In the genomic region with DNA sequence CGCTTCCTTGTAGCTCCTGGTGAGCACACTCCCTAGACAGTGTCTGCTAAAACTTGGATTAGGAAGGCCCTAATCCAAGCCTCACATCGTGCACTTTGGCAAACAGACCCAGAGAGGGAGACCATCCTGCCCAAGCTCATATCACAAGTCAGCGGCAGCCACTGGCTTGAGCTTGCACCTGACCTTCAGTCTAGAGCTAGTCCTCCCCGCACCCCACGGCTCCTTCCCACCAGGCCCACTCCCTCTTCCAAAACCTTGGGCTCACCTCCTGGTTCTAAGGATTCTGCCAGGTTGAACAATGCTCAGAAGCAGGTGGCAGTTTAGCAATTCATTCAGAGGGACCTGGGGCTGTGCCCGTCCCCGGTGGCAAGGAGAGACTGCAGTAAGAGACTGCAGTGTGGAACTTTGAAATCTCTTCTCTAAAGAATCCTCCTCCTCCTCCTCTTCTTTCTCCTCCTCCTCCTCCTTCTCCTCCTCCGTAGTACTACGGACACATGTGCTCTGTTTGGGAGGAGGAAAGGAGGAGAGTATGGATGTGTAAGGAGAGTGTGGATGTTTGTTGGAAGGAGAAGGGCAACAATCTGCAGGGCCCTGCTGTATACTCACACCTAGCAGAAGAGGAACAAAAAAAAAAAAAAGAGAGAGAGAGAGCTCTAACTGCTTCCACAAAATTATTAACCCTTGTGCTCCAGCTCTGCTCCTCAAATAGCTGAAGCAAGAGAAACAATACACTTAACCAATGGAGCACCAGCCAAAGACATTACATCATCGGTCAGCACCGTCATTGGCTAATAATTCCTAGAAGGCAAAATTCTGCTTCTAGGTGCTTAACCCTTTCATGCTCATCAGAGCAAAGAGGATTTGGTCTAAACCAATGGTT, we compare ENCODE assay signal across 16 cellular contexts. TPM values are rescaled to one million over a fixed set of nuclear protein-coding genes. Genes with fewer than 3 reads are reported as not detected.
DNase-seq lines count a peak whose midpoint lies in the region; ATAC-seq and TF ChIP-seq lines count a peak whose summit lies in the region.
"Had no signal": no experiment of that assay in that cellular context is flagged by ENCODE, and none has a peak within 500 bp of the region (broad histone marks: within the 10 kb centered on the region; RNA-seq: fewer than 3 reads in every experiment).

No MANE protein-coding gene starts in this region.

- ATAC-seq in GM19324 (IDR thresholded peaks at IDR 0.05; ENCODE audit: low FRiP score, unreplicated experiment) (no peak), GM18505 (IDR thresholded peaks at IDR 0.05; ENCODE audit: unreplicated experiment) (no peak)
- ATAC-seq: left ventricle myocardium superior had no signal

- peaks cover 71% of the 10 kb centered on the region for H3K4me1 ChIP-seq in HUES6 (ENCODE audit: control insufficient read depth, insufficient read depth, low read length)
- H3K4me1 ChIP-seq: suprapubic skin had no signal

- peak overlapping the region; percentile 37 for H3K4me3 ChIP-seq in HUES6 (ENCODE audit: low read depth, low read length)
- H3K4me3 ChIP-seq: hepatocyte, suprapubic skin had no signal

- H3K9me3 ChIP-seq in HUES6 (ENCODE audit: control insufficient read depth, insufficient read depth, low read depth, low read length) = no peaks in the 10 kb centered on the region
- H3K9me3 ChIP-seq: suprapubic skin had no signal

- DNase-seq in Daoy (ENCODE audit: low read depth) (peak; percentile 49), SK-N-DZ (ENCODE audit: low spot score) (peak; percentile 79), iPS-NIHi11 (ENCODE audit: low spot score) (peak; percentile 79), T-helper 1 cell (no peak), Kasumi-1 (lab: John Stamatoyannopoulos, UW) (no peak)
- DNase-seq: activated CD4-positive, alpha-beta memory T cell treated with anti-CD3 and anti-CD28 coated beads for 36 hours; activated T-cell treated with anti-CD3 and anti-CD28 coated beads, Interleukin-2, amount 50 U/mL, for 48 hours; effector memory CD4-positive, alpha-beta T cell; left ventricle myocardium superior; NCI-H2081; OCI-M1 had no signal

- peaks cover 26% of the 10 kb centered on the region for H3K27me3 ChIP-seq in HUES6 (ENCODE audit: control insufficient read depth, insufficient read depth, low read length)

- peaks cover 5% of the 10 kb centered on the region; the same call in 1 of the 2 replicates for H3K36me3 ChIP-seq in HUES6 (ENCODE audit: control insufficient read depth, insufficient read depth, low read length)
- H3K36me3 ChIP-seq: suprapubic skin had no signal

- H3K9ac ChIP-seq in HUES6 (ENCODE audit: low read length) = peak overlapping the region; percentile 10

- no peak for TF ChIP-seq POLR2A in GM18505 (IDR thresholded peaks at IDR 0.05; ENCODE audit: borderline replicate concordance, extremely low read depth, insufficient read depth, insufficient read length)

- H3K27ac ChIP-seq in HUES6 (ENCODE audit: low read depth, low read length) = no peak overlapping the region
- H3K27ac ChIP-seq: hepatocyte, suprapubic skin had no signal

RNA-seq across cellular contexts. Expression of gene SYN3, which starts 6.0 kb away (rescaled TPM):
- total RNA-seq in Daoy (2014; rRNA removed; shearing (Covaris generic)) = 0.40 and 2.3 TPM in 2 replicates
- polyA plus RNA-seq in SK-N-DZ (2014; cell fraction: cytosol; rRNA removed) = 6.3 and 12.8 TPM in 2 replicates
- polyA plus RNA-seq in SK-N-DZ (2014; cell fraction: nucleus; rRNA removed) = 7.2 and 13.7 TPM in 2 replicates
- total RNA-seq: activated CD4-positive, alpha-beta memory T cell treated with anti-CD3 and anti-CD28 coated beads for 36 hours; left ventricle myocardium superior had no signal

Comparison
In these comparisons a context has a peak if more than half of its experiments do, and no peak if none do; other contexts are left out.
1. DNase-seq: peak in Daoy (single experiment), SK-N-DZ (single experiment) and iPS-NIHi11 (single experiment); none in T-helper 1 cell (0 of 5) and Kasumi-1 (0 of 2).